8 cellular contexts compared by ENCODE assay signal in genomic region chr1:212012034-212012740, GRCh38. TPM values are rescaled to one million over a fixed set of nuclear protein-coding genes. Genes with fewer than 3 reads are reported as not detected.
DNase-seq lines count a peak whose midpoint lies in the region; ATAC-seq and TF ChIP-seq lines count a peak whose summit lies in the region.

No MANE protein-coding gene starts in this region.

- no peak overlapping the region for H3K4me3 ChIP-seq in heart right ventricle

- H3K4me1 ChIP-seq in heart right ventricle: peaks cover 0 to 3% (median 0%) of the 10 kb centered on the region in 9 donors

- no peak overlapping the region for H3K27ac ChIP-seq in heart right ventricle

- DNase-seq in ELR (ENCODE audit: low read depth): peak; percentile 77
- peak; percentile 68 for DNase-seq in LoVo (ENCODE audit: low spot score)
- DNase-seq in SKM-1 (lab: John Stamatoyannopoulos, UW; ENCODE audit: unreplicated experiment): peak; percentile 73
- peak; percentile 38 for DNase-seq in activated naive CD8-positive, alpha-beta T cell treated with anti-CD3 and anti-CD28 coated beads, Interleukin-2, amount 50 U/mL, for 16 hours (ENCODE audit: low read depth, low spot score)
- peak; percentile 32 to 58 for DNase-seq in heart right ventricle
- peak; percentile 61 for DNase-seq in retina

- H3K27me3 ChIP-seq in heart right ventricle: no peaks in the 10 kb centered on the region

- 60 to 64% methylated on average over 7 of the region's 7 CpGs for WGBS in heart right ventricle, 2 donors

- ATAC-seq in GM21723 (IDR thresholded peaks at IDR 0.05; ENCODE audit: unreplicated experiment) (peak; percentile 99), heart right ventricle (peak; percentile 63 to 89 (median 82)), GM18861 (IDR thresholded peaks at IDR 0.05; ENCODE audit: unreplicated experiment) (no peak)

- H3K36me3 ChIP-seq in heart right ventricle: peaks cover 0 to 56% (median 3%) of the 10 kb centered on the region in 9 donors

- intact Hi-C loops in heart right ventricle (cut with DNase I): loop anchor here in 2 of 10 donors (2.0 to 5.0 kb wide), 2 partner anchors 355 to 445 kb away; no protein-coding TSS in a partner anchor

- peak; percentile 71 to 96 (median 89) for TF ChIP-seq CTCF in heart right ventricle (IDR thresholded peaks at IDR 0.05)

- no peaks in the 10 kb centered on the region for H3K9me3 ChIP-seq in heart right ventricle

RNA-seq across cellular contexts. Expression of gene INTS7, which starts 23.2 kb away (rescaled TPM):
- 10 to 100 TPM in 3 of 10 donors, 1 to 10 TPM in 7; 6.6 to 11.6 (median 9.0) TPM for total RNA-seq in heart right ventricle
- 1 to 10 TPM; 4.4 to 6.4 TPM for polyA plus RNA-seq in heart right ventricle

RNA-seq across cellular contexts. Expression of gene DTL, which starts 23.4 kb away (rescaled TPM):
- total RNA-seq in heart right ventricle: 1 to 10 TPM in 2 of 10 donors, under 1 TPM in 8; 0.18 to 3.0 (median 0.58) TPM
- under 1 TPM; 0.07 to 0.35 TPM for polyA plus RNA-seq in heart right ventricle
